24 cellular contexts compared by ENCODE assay signal in genomic region chr2:12934181-12934756, GRCh38.
"Had no signal": no experiment of that assay in that cellular context is flagged by ENCODE, and none has a peak within 500 bp of the region (broad histone marks: within the 10 kb centered on the region; RNA-seq: fewer than 3 reads in every experiment).

No MANE protein-coding gene starts in this region.

- FAIRE-seq: endothelial cell of umbilical vein, frontal cortex had no signal

- H3K27me3 ChIP-seq: left lung, ovary, spleen, testis, tibial artery had no signal

- H3K36me3 Mint-ChIP-seq: naive thymus-derived CD4-positive, alpha-beta T cell; stimulated activated memory B cell treated with anti-CD40 and anti-IgM and Interleukin-4, amounts not matched to agents 10 μg/mL and 1 μg/mL and 100 μg/mL, for 72 hours; type B pancreatic cell had no signal

- H3K4me1 ChIP-seq: left lung, psoas muscle had no signal

- H3K27ac Mint-ChIP-seq: naive thymus-derived CD4-positive, alpha-beta T cell; stimulated activated memory B cell treated with anti-CD40 and anti-IgM and Interleukin-4, amounts not matched to agents 10 μg/mL and 1 μg/mL and 100 μg/mL, for 72 hours; type B pancreatic cell had no signal

- H3K36me3 ChIP-seq: left lung, ovary, spleen, tibial artery had no signal

- H3K4me3 Mint-ChIP-seq: naive thymus-derived CD4-positive, alpha-beta T cell; nephron; stimulated activated memory B cell treated with anti-CD40 and anti-IgM and Interleukin-4, amounts not matched to agents 10 μg/mL and 1 μg/mL and 100 μg/mL, for 72 hours; type B pancreatic cell had no signal

- H3K9me3 ChIP-seq: left lung, ovary, psoas muscle, spleen, testis, tibial artery had no signal

- ATAC-seq: left lung; naive thymus-derived CD4-positive, alpha-beta T cell; psoas muscle; right cardiac atrium; stimulated activated memory B cell treated with anti-CD40 and anti-IgM and Interleukin-4, amounts not matched to agents 10 μg/mL and 1 μg/mL and 100 μg/mL, for 72 hours; stimulated activated naive CD8-positive, alpha-beta T cell treated with anti-CD3 and anti-CD28 coated beads, Interleukin-15, Interleukin-2, amounts not matched to agents 100 U/mL and 50 U/mL, for 24 hours had no signal

- H3K27me3 Mint-ChIP-seq: stimulated activated memory B cell treated with anti-CD40 and anti-IgM and Interleukin-4, amounts not matched to agents 10 μg/mL and 1 μg/mL and 100 μg/mL, for 72 hours; type B pancreatic cell had no signal

- DNase-seq: dermis blood vessel endothelial cell; effector memory CD4-positive, alpha-beta T cell; kidney; left lung; mammary epithelial cell; naive thymus-derived CD4-positive, alpha-beta T cell; occipital lobe; ovary; posterior cingulate gyrus; psoas muscle; right cardiac atrium; spleen; stimulated activated CD4-positive, alpha-beta T cell treated with anti-CD3 and anti-CD28 coated beads, Interleukin-4, amount 100 ng/mL, for 4 hours; stimulated activated naive CD8-positive, alpha-beta T cell treated with anti-CD3 and anti-CD28 coated beads, Interleukin-15, Interleukin-2, amounts not matched to agents 100 U/mL and 50 U/mL, for 24 hours; substantia nigra; testis; tibial artery had no signal

- H3K4me3 ChIP-seq: coronary artery, left lung, ovary, psoas muscle, skin epidermis, spleen, testis, tibial artery had no signal
